8 cellular contexts compared by ENCODE assay signal in the genomic region with DNA sequence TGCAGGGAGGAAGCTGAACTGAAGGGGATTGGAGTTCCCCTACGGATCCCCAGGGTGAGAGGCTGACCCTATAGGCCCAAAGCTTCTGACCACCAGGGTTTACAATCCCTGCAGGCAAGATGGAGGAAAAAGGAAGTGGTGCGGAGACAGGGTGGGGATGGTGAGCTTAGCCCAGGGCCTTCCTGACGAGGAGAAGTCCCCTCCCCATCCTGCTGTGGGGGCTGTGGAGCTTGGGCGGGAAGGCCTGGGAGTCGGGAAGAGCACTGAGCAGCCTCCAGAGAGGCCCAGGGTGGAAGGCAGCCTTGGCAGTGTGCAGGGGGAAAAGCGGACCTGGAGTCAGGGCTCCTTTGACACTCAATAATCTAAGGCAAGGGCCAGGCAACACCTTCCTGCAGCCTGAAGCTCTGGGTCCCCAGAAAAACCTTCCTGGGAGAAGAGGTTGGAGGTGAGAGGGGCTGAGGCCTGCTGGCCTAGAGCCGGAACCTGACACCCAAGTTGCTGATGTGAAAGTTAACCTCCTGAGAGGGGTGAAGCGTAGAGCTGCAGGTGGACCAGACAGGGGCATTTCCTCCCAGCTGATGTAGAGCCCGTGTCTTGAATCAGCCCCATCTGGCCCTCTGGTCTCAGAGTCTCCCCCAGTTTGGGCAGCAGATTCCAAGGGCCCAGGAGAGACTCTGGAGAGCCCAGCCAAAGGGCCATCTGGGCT. TPM values are rescaled to one million over a fixed set of nuclear protein-coding genes. Genes with fewer than 3 reads are reported as not detected.
A peak's percentile ranks its signal among the peaks of the same experiment; 100 is the strongest.
DNase-seq lines count a peak whose midpoint lies in the region; TF ChIP-seq lines count a peak whose summit lies in the region.

No MANE protein-coding gene starts in this region.

- intact Hi-C loops in vagina (cut with DNase I), result no loop called here

- no peaks in the 10 kb centered on the region for H3K27me3 Mint-ChIP-seq in activated CD4-positive, alpha-beta T cell treated with anti-CD3 and anti-CD28 coated beads, Interleukin-2, amount 10 ng/mL, durations not matched to agents 7 days and 5 days
- peaks cover 5% of the 10 kb centered on the region for H3K27me3 Mint-ChIP-seq in HFFc6 (ENCODE audit: insufficient read depth)

- peaks cover 72% of the 10 kb centered on the region for H3K36me3 Mint-ChIP-seq in activated CD4-positive, alpha-beta T cell treated with anti-CD3 and anti-CD28 coated beads, Interleukin-2, amount 10 ng/mL, durations not matched to agents 7 days and 5 days (ENCODE audit: low read depth)
- peaks cover 28% of the 10 kb centered on the region for H3K36me3 Mint-ChIP-seq in HFFc6 (ENCODE audit: low read depth)

- H4K5ac ChIP-seq in mesendoderm (ENCODE audit: low read length), result no peak overlapping the region

- peak overlapping the region; percentile 14 for H3K4me2 ChIP-seq in mesendoderm (ENCODE audit: low read length)

- WGBS in mesendoderm (ENCODE audit: extremely low coverage, insufficient coverage, low lambda C conversion rate), result no CpG with 5 or more reads among the region's 9 CpGs

- no peaks in the 10 kb centered on the region for H3K9me3 ChIP-seq in vagina

- peak overlapping the region; percentile 75 for H3K18ac ChIP-seq in mesendoderm (ENCODE audit: low read length)

- DNase-seq in activated CD4-positive, alpha-beta T cell treated with anti-CD3 and anti-CD28 coated beads, Interleukin-2, amount 10 ng/mL, durations not matched to agents 7 days and 5 days, result peak; percentile 40
- DNase-seq in activated CD4-positive, alpha-beta T cell treated with anti-CD3 and anti-CD28 coated beads for 1 hour, result no peak
- DNase-seq in HFFc6 (no peak), NCI-H226 (peak; percentile 63), cardiac fibroblast (ENCODE audit: low read depth in 2 of 2) (peak in 1 of 2 donors; percentile 50), mesendoderm (peak; percentile 89), vagina (ENCODE audit: extremely low spot score in 2 of 2) (no peak), NCI-H2171 (lab: John Stamatoyannopoulos, UW) (no peak)

- H3K36me3 ChIP-seq in mesendoderm (ENCODE audit: control insufficient read depth, insufficient read depth, low read length), result no peaks in the 10 kb centered on the region
- no peaks in the 10 kb centered on the region for H3K36me3 ChIP-seq in vagina

- H2BK5ac ChIP-seq in mesendoderm (ENCODE audit: low read length), result peak overlapping the region; percentile 1

- POLR2A ChIA-PET in activated CD4-positive, alpha-beta T cell treated with anti-CD3 and anti-CD28 coated beads, Interleukin-2, amount 10 ng/mL, durations not matched to agents 7 days and 5 days (lab: Charles Lee), result interaction anchor here (0.5 to 2.9 kb wide), 5 partner anchors 9 to 28 kb away, joined by 3 to 18 read pairs (median 3); no protein-coding TSS in a partner anchor

- no peak overlapping the region for H2AK5ac ChIP-seq in mesendoderm (ENCODE audit: low read length)

- H2BK120ac ChIP-seq in mesendoderm (ENCODE audit: low read depth, low read length), result peak overlapping the region; percentile 21

- H3K27me3 ChIP-seq in mesendoderm (ENCODE audit: insufficient read depth, low read length, poor library complexity) (no peaks in the 10 kb centered on the region), vagina (no peaks in the 10 kb centered on the region)

- H2BK15ac ChIP-seq in mesendoderm (replicated peaks; ENCODE audit: low read depth), result no peak overlapping the region

- H3K56ac ChIP-seq in mesendoderm (ENCODE audit: low read length), result peak overlapping the region; percentile 56

- H3K9ac ChIP-seq in mesendoderm (ENCODE audit: low read length), result peak overlapping the region; percentile 42

- no peak overlapping the region for H3K23ac ChIP-seq in mesendoderm (ENCODE audit: low read length)

- H3K4me1 ChIP-seq in mesendoderm (ENCODE audit: control insufficient read depth, low read depth, low read length), result peaks cover 64% of the 10 kb centered on the region
- peaks cover 100% of the 10 kb centered on the region for H3K4me1 ChIP-seq in vagina

- H3K9me3 Mint-ChIP-seq in activated CD4-positive, alpha-beta T cell treated with anti-CD3 and anti-CD28 coated beads, Interleukin-2, amount 10 ng/mL, durations not matched to agents 7 days and 5 days, result no peaks in the 10 kb centered on the region
- no peaks in the 10 kb centered on the region for H3K9me3 Mint-ChIP-seq in HFFc6

- TF ChIP-seq POLR2A in vagina (IDR thresholded peaks at IDR 0.05), result no peak

- H3K79me2 ChIP-seq in mesendoderm (ENCODE audit: control insufficient read depth, insufficient read depth, low read length), result peaks cover 89% of the 10 kb centered on the region

- peaks cover 90% of the 10 kb centered on the region for H3K4me1 Mint-ChIP-seq in activated CD4-positive, alpha-beta T cell treated with anti-CD3 and anti-CD28 coated beads, Interleukin-2, amount 10 ng/mL, durations not matched to agents 7 days and 5 days
- peaks cover 96% of the 10 kb centered on the region for H3K4me1 Mint-ChIP-seq in HFFc6 (ENCODE audit: low read depth)

- H3K27ac ChIP-seq in mesendoderm (ENCODE audit: low read depth, low read length), result peak overlapping the region; percentile 79
- peak overlapping the region; percentile 99 for H3K27ac ChIP-seq in vagina

- CTCF ChIA-PET in activated CD4-positive, alpha-beta T cell treated with anti-CD3 and anti-CD28 coated beads, Interleukin-2, amount 10 ng/mL, durations not matched to agents 7 days and 5 days (lab: Charles Lee), result interaction anchor here (0.6 to 17.2 kb wide), 14 partner anchors 9 to 369 kb away, joined by 3 to 309 read pairs (median 4); a partner anchor contains a TSS

- TF ChIP-seq CTCF in HFFc6 (IDR thresholded peaks at IDR 0.05) (no peak), cardiac fibroblast (IDR thresholded peaks at IDR 0.05; ENCODE audit: low read depth, low read length) (no peak), vagina (IDR thresholded peaks at IDR 0.05) (no peak)

- no peak overlapping the region for H4K8ac ChIP-seq in mesendoderm (ENCODE audit: low read depth, low read length)

- peak overlapping the region; percentile 19 to 38 for H3K4me3 ChIP-seq in cardiac fibroblast (replicated peaks in 1 of 2; ENCODE audit: low read depth in 2 of 2, low read length in 2 of 2)
- no peak overlapping the region for H3K4me3 ChIP-seq in mesendoderm (ENCODE audit: low read length)
- H3K4me3 ChIP-seq in vagina, result peak overlapping the region; percentile 43 to 51

- peak overlapping the region; percentile 94 for H3K4me3 Mint-ChIP-seq in activated CD4-positive, alpha-beta T cell treated with anti-CD3 and anti-CD28 coated beads, Interleukin-2, amount 10 ng/mL, durations not matched to agents 7 days and 5 days
- peak overlapping the region; percentile 87 for H3K4me3 Mint-ChIP-seq in HFFc6

- H3K27ac Mint-ChIP-seq in activated CD4-positive, alpha-beta T cell treated with anti-CD3 and anti-CD28 coated beads, Interleukin-2, amount 10 ng/mL, durations not matched to agents 7 days and 5 days, result peak overlapping the region; percentile 97
- H3K27ac Mint-ChIP-seq in HFFc6, result peak overlapping the region; percentile 90

- peaks cover 37% of the 10 kb centered on the region for H3K79me1 ChIP-seq in mesendoderm (ENCODE audit: low read length)

- peak overlapping the region; percentile 90 for H3K4ac ChIP-seq in mesendoderm (ENCODE audit: low read depth, low read length)

RNA-seq across cellular contexts. Expression of a gene that starts 6.1 kb away (rescaled TPM):
- total RNA-seq in activated CD4-positive, alpha-beta T cell treated with anti-CD3 and anti-CD28 coated beads, Interleukin-2, amount 10 ng/mL, durations not matched to agents 7 days and 5 days, result 100 to 1,000 TPM; 218 to 232 TPM
- 100 to 1,000 TPM; 104 to 120 (median 108) TPM for total RNA-seq in HFFc6 (2021; fragmentation: NEBNext Ultra II Directional; extraction: Animal tissue kit (Norgen Biotek cat#: 25700))
- polyA plus RNA-seq in mesendoderm (2013, experiment 1 of 2), result 50.1 TPM
- polyA plus RNA-seq in mesendoderm (2013, experiment 2 of 2), result 51.3 TPM
- 67.0 TPM for total RNA-seq in vagina

RNA-seq across cellular contexts. Expression of a gene that starts 40.6 kb away (rescaled TPM):
- 1 to 10 TPM; 7.9 to 9.1 TPM for total RNA-seq in activated CD4-positive, alpha-beta T cell treated with anti-CD3 and anti-CD28 coated beads, Interleukin-2, amount 10 ng/mL, durations not matched to agents 7 days and 5 days
- total RNA-seq in HFFc6 (2021; fragmentation: NEBNext Ultra II Directional; extraction: Animal tissue kit (Norgen Biotek cat#: 25700)), result 10 to 100 TPM; 18.8 to 24.5 (median 21.0) TPM
- polyA plus RNA-seq in mesendoderm (2013, experiment 1 of 2), result 9.6 TPM
- polyA plus RNA-seq in mesendoderm (2013, experiment 2 of 2), result 9.2 TPM
- total RNA-seq in vagina, result 20.9 TPM

RNA-seq across cellular contexts. Expression of a gene that starts 55.0 kb away (rescaled TPM):
- under 1 TPM in 1 of 2 experiments, not detected in 1; 0.15 TPM for total RNA-seq in activated CD4-positive, alpha-beta T cell treated with anti-CD3 and anti-CD28 coated beads, Interleukin-2, amount 10 ng/mL, durations not matched to agents 7 days and 5 days
- 1 to 10 TPM; 2.0 to 4.1 (median 3.1) TPM for total RNA-seq in HFFc6 (2021; fragmentation: NEBNext Ultra II Directional; extraction: Animal tissue kit (Norgen Biotek cat#: 25700))
- polyA plus RNA-seq in mesendoderm (2013, experiment 1 of 2), result 7.8 TPM
- polyA plus RNA-seq in mesendoderm (2013, experiment 2 of 2), result 7.4 TPM
- 52.3 TPM for total RNA-seq in vagina

Comparison
In these comparisons a context has a peak if more than half of its experiments do, and no peak if none do; other contexts are left out.
1. DNase-seq: peak in activated CD4-positive, alpha-beta T cell treated with anti-CD3 and anti-CD28 coated beads, Interleukin-2, amount 10 ng/mL, durations not matched to agents 7 days and 5 days (single experiment), NCI-H226 (single experiment) and mesendoderm (single experiment); none in activated CD4-positive, alpha-beta T cell treated with anti-CD3 and anti-CD28 coated beads for 1 hour (single experiment), HFFc6 (single experiment), vagina (0 of 2) and NCI-H2171 (single experiment).
2. RNA of a gene that starts 55.0 kb away (total RNA-seq): 52.3 TPM in vagina (single experiment); 2.0 to 4.1 TPM in HFFc6 and 0.15 TPM in activated CD4-positive, alpha-beta T cell treated with anti-CD3 and anti-CD28 coated beads, Interleukin-2, amount 10 ng/mL, durations not matched to agents 7 days and 5 days; every median in the first group is over 10 times any median in the second.